ENCODE assay signal across 8 cellular contexts in genomic region chr12:54052745-54053624, GRCh38. TPM values are rescaled to one million over a fixed set of nuclear protein-coding genes. Genes with fewer than 3 reads are reported as not detected.
A peak's percentile ranks its signal among the peaks of the same experiment; 100 is the strongest.
DNase-seq lines count a peak whose midpoint lies in the region; ATAC-seq and TF ChIP-seq lines count a peak whose summit lies in the region.

No MANE protein-coding gene starts in this region.

- H3K27me3 ChIP-seq in GM06990 (replicated peaks; ENCODE audit: control insufficient read depth, insufficient read depth, low read length) = no peaks in the 10 kb centered on the region
- H3K27me3 ChIP-seq in mucosa of stomach (ENCODE audit: control insufficient read depth, insufficient read depth, low read length) = peaks cover 42% of the 10 kb centered on the region
- peaks cover 65% of the 10 kb centered on the region for H3K27me3 ChIP-seq in HAP-1 (ENCODE audit: low read depth)

- TF ChIP-seq CTCF in GM06990 (IDR thresholded peaks at IDR 0.05; ENCODE audit: insufficient read depth, low read length, poor library complexity, severe bottlenecking) = no peak

- H3K9me3 ChIP-seq in mucosa of stomach (ENCODE audit: control insufficient read depth, low read length) = no peaks in the 10 kb centered on the region
- no peaks in the 10 kb centered on the region for H3K9me3 ChIP-seq in HAP-1

- peak overlapping the region; percentile 11 for H3K27ac ChIP-seq in caudate nucleus (ENCODE audit: low read depth, low read length)

- peaks cover 9% of the 10 kb centered on the region for H3K4me1 ChIP-seq in mucosa of stomach (ENCODE audit: control insufficient read depth, insufficient read depth, low read length)
- peaks cover 9% of the 10 kb centered on the region for H3K4me1 ChIP-seq in HAP-1

- peak; percentile 58 for ATAC-seq in GM21360 (IDR thresholded peaks at IDR 0.05; ENCODE audit: unreplicated experiment)

- H3K4me3 ChIP-seq in GM06990 (replicated peaks; ENCODE audit: low read depth, low read length) (peak overlapping the region; percentile 84), mucosa of stomach (ENCODE audit: low read length) (peak overlapping the region; percentile 45), HAP-1 (no peak overlapping the region)
- H3K4me3 ChIP-seq in Jurkat, Clone E6-1 (ENCODE audit: low read length) = peak overlapping the region; percentile 81

- no peaks in the 10 kb centered on the region for H3K36me3 ChIP-seq in GM06990 (ENCODE audit: control insufficient read depth, insufficient read depth, low read length)
- no peaks in the 10 kb centered on the region for H3K36me3 ChIP-seq in mucosa of stomach (ENCODE audit: control insufficient read depth, insufficient read depth, low read length)
- H3K36me3 ChIP-seq in HAP-1 (replicated peaks) = no peaks in the 10 kb centered on the region

- in situ Hi-C loops in HAP-1 (cut with MboI; ENCODE audit: low sequenced_read_pairs) = no loop called here

- H3K9ac ChIP-seq in mucosa of stomach (ENCODE audit: low read length) = peak overlapping the region; percentile 87

- DNase-seq in GM06990 (ENCODE audit: extremely low read depth, insufficient read length) (peak; percentile 84), caudate nucleus (lab: John Stamatoyannopoulos, UW) (peak in 2 of 61 donors; percentile 1 to 19), NK-92 (lab: John Stamatoyannopoulos, UW; ENCODE audit: unreplicated experiment) (no peak), HAP-1 (ENCODE audit: low spot score in 2 of 2) (no peak)
- peak; percentile 48 for DNase-seq in Jurkat, Clone E6-1 (ENCODE audit: low read depth, low spot score)
- DNase-seq in activated CD4-positive, alpha-beta T cell treated with anti-CD3 and anti-CD28 coated beads for 1 hour = no peak

RNA-seq across cellular contexts. Expression of gene HOXC4, which starts 0.7 kb away (rescaled TPM):
- polyA plus RNA-seq in Jurkat, Clone E6-1 (2012; ENCODE audit: insufficient read depth, insufficient read length) = 7.3 TPM

RNA-seq across cellular contexts. Expression of gene HOXC5, which starts 20.1 kb away (rescaled TPM):
- polyA plus RNA-seq in Jurkat, Clone E6-1 (2012; ENCODE audit: insufficient read depth, insufficient read length) = not detected

RNA-seq across cellular contexts. Expression of gene HOXC6, which starts 24.7 kb away (rescaled TPM):
- not detected for polyA plus RNA-seq in Jurkat, Clone E6-1 (2012; ENCODE audit: insufficient read depth, insufficient read length)

RNA-seq across cellular contexts. Expression of gene HOXC8, which starts 44.2 kb away (rescaled TPM):
- polyA plus RNA-seq in Jurkat, Clone E6-1 (2012; ENCODE audit: insufficient read depth, insufficient read length) = 1.1 TPM

RNA-seq across cellular contexts. Expression of gene HOXC9, which starts 53.0 kb away (rescaled TPM):
- polyA plus RNA-seq in Jurkat, Clone E6-1 (2012; ENCODE audit: insufficient read depth, insufficient read length) = 0.77 TPM

Comparison
In these comparisons a context has a peak if more than half of its experiments do, and no peak if none do; other contexts are left out.
1. DNase-seq: peak in GM06990 (single experiment) and Jurkat, Clone E6-1 (single experiment); none in NK-92 (single experiment), HAP-1 (0 of 2) and activated CD4-positive, alpha-beta T cell treated with anti-CD3 and anti-CD28 coated beads for 1 hour (single experiment).